In the genomic region with DNA sequence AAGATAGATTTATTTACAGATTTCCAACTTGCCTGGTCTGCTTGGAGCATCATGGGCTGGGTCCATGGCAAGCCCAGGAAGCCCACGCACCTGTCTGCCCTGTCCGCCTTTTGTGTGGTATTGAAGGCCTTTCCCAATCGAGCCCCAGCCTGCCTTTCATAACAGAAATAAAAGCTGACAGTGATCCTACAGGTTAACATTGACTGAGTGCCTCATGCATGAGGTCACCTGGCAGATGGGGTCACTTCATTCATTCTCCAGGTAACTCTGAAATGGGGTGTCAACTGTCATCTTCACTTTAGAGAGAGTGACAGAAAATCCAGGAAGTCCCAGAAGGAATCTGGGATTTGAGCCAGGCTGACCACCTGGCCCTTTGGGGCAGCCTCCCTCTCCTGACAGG, we compare ENCODE assay signal across 17 cellular contexts.
"Had no signal": no experiment of that assay in that cellular context is flagged by ENCODE, and none has a peak within 500 bp of the region (broad histone marks: within the 10 kb centered on the region; RNA-seq: fewer than 3 reads in every experiment).

No MANE protein-coding gene starts in this region.

- H3K9me3 ChIP-seq: heart left ventricle, left lung, thoracic aorta had no signal

- H3K36me3 Mint-ChIP-seq: activated naive CD8-positive, alpha-beta T cell treated with anti-CD3 and anti-CD28 coated beads for 36 hours; memory B cell; natural killer cell treated with Interleukin-12 subunit alpha and Interleukin-12 subunit beta and Interleukin-15 and Interleukin-18, amount 100 ng/mL, for 72 hours had no signal

- H3K9me3 Mint-ChIP-seq: activated naive CD8-positive, alpha-beta T cell treated with anti-CD3 and anti-CD28 coated beads for 36 hours; natural killer cell treated with Interleukin-12 subunit alpha and Interleukin-12 subunit beta and Interleukin-15 and Interleukin-18, amount 100 ng/mL, for 72 hours; stimulated activated naive CD8-positive, alpha-beta T cell treated with anti-CD3 and anti-CD28 coated beads, Interleukin-15, amount 100 ng/mL, for 72 hours; T-helper 2 cell treated with Interferon-gamma antibody and Interleukin-4, amounts not matched to agents 5 μg/mL and 100 μg/mL, for 36 hours had no signal

- DNase-seq: activated CD4-positive, alpha-beta T cell treated with anti-CD3 and anti-CD28 coated beads for 1 hour; activated CD4-positive, alpha-beta T cell treated with anti-CD3 and anti-CD28 coated beads, Interleukin-2, amount 50 U/mL, for 48 hours; activated gamma-delta T cell; activated naive CD8-positive, alpha-beta T cell treated with anti-CD3 and anti-CD28 coated beads for 36 hours; activated T-cell treated with anti-CD3 and anti-CD28 coated beads, Interleukin-2, amount 50 U/mL, for 48 hours; brain microvascular endothelial cell; dorsolateral prefrontal cortex; foreskin melanocyte; heart left ventricle; left lung; stimulated activated CD4-positive, alpha-beta T cell treated with anti-CD3 and anti-CD28 coated beads, Interleukin-15, amount 100 ng/mL, for 24 hours; stimulated activated CD4-positive, alpha-beta T cell treated with anti-CD3 and anti-CD28 coated beads, Interleukin-4, amount 100 ng/mL, for 24 hours; stimulated activated naive CD8-positive, alpha-beta T cell treated with anti-CD3 and anti-CD28 coated beads, Interleukin-15, amount 100 ng/mL, for 72 hours had no signal

- H3K4me3 Mint-ChIP-seq: activated naive CD8-positive, alpha-beta T cell treated with anti-CD3 and anti-CD28 coated beads for 36 hours; memory B cell; natural killer cell treated with Interleukin-12 subunit alpha and Interleukin-12 subunit beta and Interleukin-15 and Interleukin-18, amount 100 ng/mL, for 72 hours; stimulated activated naive CD8-positive, alpha-beta T cell treated with anti-CD3 and anti-CD28 coated beads, Interleukin-15, amount 100 ng/mL, for 72 hours; T-helper 2 cell treated with Interferon-gamma antibody and Interleukin-4, amounts not matched to agents 5 μg/mL and 100 μg/mL, for 36 hours had no signal

- H3K27ac ChIP-seq: brain microvascular endothelial cell, dorsolateral prefrontal cortex, heart left ventricle, left lung, thoracic aorta had no signal

- H3K4me1 ChIP-seq: left lung had no signal

- H3K36me3 ChIP-seq: brain microvascular endothelial cell, heart left ventricle, left lung, thoracic aorta had no signal

- H3K4me1 Mint-ChIP-seq: activated naive CD8-positive, alpha-beta T cell treated with anti-CD3 and anti-CD28 coated beads for 36 hours; stimulated activated naive CD8-positive, alpha-beta T cell treated with anti-CD3 and anti-CD28 coated beads, Interleukin-15, amount 100 ng/mL, for 72 hours had no signal

- H3K4me3 ChIP-seq: dorsolateral prefrontal cortex, heart left ventricle, left lung, thoracic aorta had no signal

- H3K27ac Mint-ChIP-seq: activated naive CD8-positive, alpha-beta T cell treated with anti-CD3 and anti-CD28 coated beads for 36 hours; memory B cell; natural killer cell treated with Interleukin-12 subunit alpha and Interleukin-12 subunit beta and Interleukin-15 and Interleukin-18, amount 100 ng/mL, for 72 hours; stimulated activated naive CD8-positive, alpha-beta T cell treated with anti-CD3 and anti-CD28 coated beads, Interleukin-15, amount 100 ng/mL, for 72 hours; T-helper 2 cell treated with Interferon-gamma antibody and Interleukin-4, amounts not matched to agents 5 μg/mL and 100 μg/mL, for 36 hours had no signal
